ENCODE assay signal across 1 cellular context in genomic region chr4:86939737-86940141, GRCh38.
TF ChIP-seq lines count a peak whose summit lies in the region.

No MANE protein-coding gene starts in this region.

TF ChIP-seq in HepG2, 621 proteins besides CTCF, POLR2A, EP300 and RAD21 (continued from another document):
- TF ChIP-seq, protein P1, sequence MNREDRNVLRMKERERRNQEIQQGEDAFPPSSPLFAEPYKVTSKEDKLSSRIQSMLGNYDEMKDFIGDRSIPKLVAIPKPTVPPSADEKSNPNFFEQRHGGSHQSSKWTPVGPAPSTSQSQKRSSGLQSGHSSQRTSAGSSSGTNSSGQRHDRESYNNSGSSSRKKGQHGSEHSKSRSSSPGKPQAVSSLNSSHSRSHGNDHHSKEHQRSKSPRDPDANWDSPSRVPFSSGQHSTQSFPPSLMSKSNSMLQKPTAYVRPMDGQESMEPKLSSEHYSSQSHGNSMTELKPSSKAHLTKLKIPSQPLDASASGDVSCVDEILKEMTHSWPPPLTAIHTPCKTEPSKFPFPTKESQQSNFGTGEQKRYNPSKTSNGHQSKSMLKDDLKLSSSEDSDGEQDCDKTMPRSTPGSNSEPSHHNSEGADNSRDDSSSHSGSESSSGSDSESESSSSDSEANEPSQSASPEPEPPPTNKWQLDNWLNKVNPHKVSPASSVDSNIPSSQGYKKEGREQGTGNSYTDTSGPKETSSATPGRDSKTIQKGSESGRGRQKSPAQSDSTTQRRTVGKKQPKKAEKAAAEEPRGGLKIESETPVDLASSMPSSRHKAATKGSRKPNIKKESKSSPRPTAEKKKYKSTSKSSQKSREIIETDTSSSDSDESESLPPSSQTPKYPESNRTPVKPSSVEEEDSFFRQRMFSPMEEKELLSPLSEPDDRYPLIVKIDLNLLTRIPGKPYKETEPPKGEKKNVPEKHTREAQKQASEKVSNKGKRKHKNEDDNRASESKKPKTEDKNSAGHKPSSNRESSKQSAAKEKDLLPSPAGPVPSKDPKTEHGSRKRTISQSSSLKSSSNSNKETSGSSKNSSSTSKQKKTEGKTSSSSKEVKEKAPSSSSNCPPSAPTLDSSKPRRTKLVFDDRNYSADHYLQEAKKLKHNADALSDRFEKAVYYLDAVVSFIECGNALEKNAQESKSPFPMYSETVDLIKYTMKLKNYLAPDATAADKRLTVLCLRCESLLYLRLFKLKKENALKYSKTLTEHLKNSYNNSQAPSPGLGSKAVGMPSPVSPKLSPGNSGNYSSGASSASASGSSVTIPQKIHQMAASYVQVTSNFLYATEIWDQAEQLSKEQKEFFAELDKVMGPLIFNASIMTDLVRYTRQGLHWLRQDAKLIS (CRISPR knock-in tag; IDR thresholded peaks at IDR 0.05), result no peak
- TF ChIP-seq, protein P2, sequence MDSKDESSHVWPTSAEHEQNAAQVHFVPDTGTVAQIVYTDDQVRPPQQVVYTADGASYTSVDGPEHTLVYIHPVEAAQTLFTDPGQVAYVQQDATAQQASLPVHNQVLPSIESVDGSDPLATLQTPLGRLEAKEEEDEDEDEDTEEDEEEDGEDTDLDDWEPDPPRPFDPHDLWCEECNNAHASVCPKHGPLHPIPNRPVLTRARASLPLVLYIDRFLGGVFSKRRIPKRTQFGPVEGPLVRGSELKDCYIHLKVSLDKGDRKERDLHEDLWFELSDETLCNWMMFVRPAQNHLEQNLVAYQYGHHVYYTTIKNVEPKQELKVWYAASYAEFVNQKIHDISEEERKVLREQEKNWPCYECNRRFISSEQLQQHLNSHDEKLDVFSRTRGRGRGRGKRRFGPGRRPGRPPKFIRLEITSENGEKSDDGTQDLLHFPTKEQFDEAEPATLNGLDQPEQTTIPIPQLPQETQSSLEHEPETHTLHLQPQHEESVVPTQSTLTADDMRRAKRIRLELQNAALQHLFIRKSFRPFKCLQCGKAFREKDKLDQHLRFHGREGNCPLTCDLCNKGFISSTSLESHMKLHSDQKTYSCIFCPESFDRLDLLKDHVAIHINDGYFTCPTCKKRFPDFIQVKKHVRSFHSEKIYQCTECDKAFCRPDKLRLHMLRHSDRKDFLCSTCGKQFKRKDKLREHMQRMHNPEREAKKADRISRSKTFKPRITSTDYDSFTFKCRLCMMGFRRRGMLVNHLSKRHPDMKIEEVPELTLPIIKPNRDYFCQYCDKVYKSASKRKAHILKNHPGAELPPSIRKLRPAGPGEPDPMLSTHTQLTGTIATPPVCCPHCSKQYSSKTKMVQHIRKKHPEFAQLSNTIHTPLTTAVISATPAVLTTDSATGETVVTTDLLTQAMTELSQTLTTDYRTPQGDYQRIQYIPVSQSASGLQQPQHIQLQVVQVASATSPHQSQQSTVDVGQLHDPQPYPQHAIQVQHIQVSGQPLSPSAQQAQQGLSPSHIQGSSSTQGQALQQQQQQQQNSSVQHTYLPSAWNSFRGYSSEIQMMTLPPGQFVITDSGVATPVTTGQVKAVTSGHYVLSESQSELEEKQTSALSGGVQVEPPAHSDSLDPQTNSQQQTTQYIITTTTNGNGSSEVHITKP (CRISPR knock-in tag; IDR thresholded peaks at IDR 0.05; ENCODE audit: low read depth), result no peak
- TF ChIP-seq ZNF749 (CRISPR knock-in tag; IDR thresholded peaks at IDR 0.05; ENCODE audit: borderline replicate concordance), result no peak
- no peak for TF ChIP-seq SP1 (IDR thresholded peaks at IDR 0.05)
- TF ChIP-seq SP1 (CRISPR knock-in tag; IDR thresholded peaks at IDR 0.05), result no peak
- no peak for TF ChIP-seq SAP130 (CRISPR knock-in tag; IDR thresholded peaks at IDR 0.05; ENCODE audit: low read depth)
- no peak for TF ChIP-seq ZKSCAN5 (CRISPR knock-in tag; IDR thresholded peaks at IDR 0.05)
- TF ChIP-seq BORCS8-MEF2B (CRISPR knock-in tag; IDR thresholded peaks at IDR 0.05), result no peak
- TF ChIP-seq, protein P3, sequence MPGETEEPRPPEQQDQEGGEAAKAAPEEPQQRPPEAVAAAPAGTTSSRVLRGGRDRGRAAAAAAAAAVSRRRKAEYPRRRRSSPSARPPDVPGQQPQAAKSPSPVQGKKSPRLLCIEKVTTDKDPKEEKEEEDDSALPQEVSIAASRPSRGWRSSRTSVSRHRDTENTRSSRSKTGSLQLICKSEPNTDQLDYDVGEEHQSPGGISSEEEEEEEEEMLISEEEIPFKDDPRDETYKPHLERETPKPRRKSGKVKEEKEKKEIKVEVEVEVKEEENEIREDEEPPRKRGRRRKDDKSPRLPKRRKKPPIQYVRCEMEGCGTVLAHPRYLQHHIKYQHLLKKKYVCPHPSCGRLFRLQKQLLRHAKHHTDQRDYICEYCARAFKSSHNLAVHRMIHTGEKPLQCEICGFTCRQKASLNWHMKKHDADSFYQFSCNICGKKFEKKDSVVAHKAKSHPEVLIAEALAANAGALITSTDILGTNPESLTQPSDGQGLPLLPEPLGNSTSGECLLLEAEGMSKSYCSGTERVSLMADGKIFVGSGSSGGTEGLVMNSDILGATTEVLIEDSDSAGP (CRISPR knock-in tag; IDR thresholded peaks at IDR 0.05; ENCODE audit: borderline replicate concordance), result no peak
- TF ChIP-seq DR1 (CRISPR knock-in tag; IDR thresholded peaks at IDR 0.05), result no peak
- no peak for TF ChIP-seq ATF2 (CRISPR knock-in tag; IDR thresholded peaks at IDR 0.05)
- no peak for TF ChIP-seq ATRX (CRISPR knock-in tag; IDR thresholded peaks at IDR 0.05; ENCODE audit: borderline replicate concordance)
- no peak for TF ChIP-seq ZNF607 (CRISPR knock-in tag; IDR thresholded peaks at IDR 0.05; ENCODE audit: borderline replicate concordance)
- TF ChIP-seq ARID3A (IDR thresholded peaks at IDR 0.05; ENCODE audit: low read depth, low read length), result no peak
